In the genomic region with DNA sequence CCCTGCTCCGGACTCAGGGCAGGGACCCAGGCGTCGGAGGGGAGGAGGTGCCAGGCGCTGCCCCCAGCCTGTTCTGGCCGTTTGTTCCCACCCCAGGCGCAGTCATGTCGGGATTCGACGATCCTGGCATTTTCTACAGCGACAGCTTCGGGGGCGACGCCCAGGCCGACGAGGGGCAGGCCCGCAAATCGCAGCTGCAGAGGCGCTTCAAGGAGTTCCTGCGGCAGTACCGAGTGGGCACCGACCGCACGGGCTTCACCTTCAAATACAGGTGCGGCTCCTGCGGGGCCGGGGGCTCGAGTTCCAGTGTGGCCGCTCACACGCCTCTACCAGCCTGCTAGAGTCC, we compare ENCODE assay signal across 8 cellular contexts. TPM values are rescaled to one million over a fixed set of nuclear protein-coding genes. Genes with fewer than 3 reads are reported as not detected.
A peak's percentile ranks its signal among the peaks of the same experiment; 100 is the strongest.
DNase-seq lines count a peak whose midpoint lies in the region; ATAC-seq, FAIRE-seq and TF ChIP-seq lines count a peak whose summit lies in the region.

No MANE protein-coding gene starts in this region.

- no peak for TF ChIP-seq POLR2A in HepG2 (IDR thresholded peaks at IDR 0.05; ENCODE audit: insufficient read depth in 1 of 2, low read depth in 2 of 2, low read length in 2 of 2)

- POLR2A ChIA-PET in HepG2 (lab: Yijun Ruan, JAX) = no interaction called here

- H3K4me1 ChIP-seq in KMS-11 (ENCODE audit: low read depth, poor library complexity, severe bottlenecking) (peaks cover 22% of the 10 kb centered on the region), HepG2 (ENCODE audit: insufficient read depth, low read length) (peaks cover 73% of the 10 kb centered on the region), stomach smooth muscle (ENCODE audit: control insufficient read depth, insufficient read depth, low read length) (peaks cover 11% of the 10 kb centered on the region)

- H3K79me2 ChIP-seq in KMS-11 (ENCODE audit: insufficient read depth, low read depth) (peaks cover 23% of the 10 kb centered on the region; the same call in 1 of the 2 replicates), HepG2 (ENCODE audit: insufficient read depth, low read length) (peaks cover 10% of the 10 kb centered on the region)

- no peak for FAIRE-seq in HepG2 (lab: Jason Lieb, UNC)

- no peaks in the 10 kb centered on the region for H3K27me3 ChIP-seq in KMS-11 (ENCODE audit: insufficient read depth, low read depth)
- no peaks in the 10 kb centered on the region for H3K27me3 ChIP-seq in HepG2 (ENCODE audit: control insufficient read depth in 1 of 2, insufficient read depth in 2 of 2, low read length in 2 of 2)
- H3K27me3 ChIP-seq in stomach smooth muscle (ENCODE audit: control insufficient read depth in 1 of 2, insufficient read depth in 2 of 2, low read length in 2 of 2) = no peaks in the 10 kb centered on the region

- H3K4me2 ChIP-seq in KMS-11 = peak overlapping the region; percentile 76
- peak overlapping the region; percentile 93 for H3K4me2 ChIP-seq in HepG2 (ENCODE audit: low read depth, low read length)

- intact Hi-C loops in HepG2 (cut with micrococcal nuclease; ENCODE audit: unreplicated experiment) = no loop called here

- peak; percentile 72 for DNase-seq in activated CD8-positive, alpha-beta memory T cell treated with anti-CD3 and anti-CD28 coated beads, Interleukin-2, amount 50 U/mL, for 48 hours
- no peak for DNase-seq in activated CD8-positive, alpha-beta memory T cell treated with anti-CD3 and anti-CD28 coated beads, Interleukin-2, amount 50 U/mL, for 4 hours
- DNase-seq in astrocyte of the spinal cord (ENCODE audit: low read depth, low spot score) = no peak
- DNase-seq in HepG2 (ENCODE audit: low spot score) = no peak

- TF ChIP-seq RAD21 in HepG2 (CRISPR knock-in tag; IDR thresholded peaks at IDR 0.05) = peak; percentile 37; the same call in 1 of the 2 replicates

- TF ChIP-seq CTCF in KMS-11 (conservative IDR thresholded peaks at IDR 0.05; ENCODE audit: low read depth, low read length) (no peak), astrocyte of the spinal cord (IDR thresholded peaks at IDR 0.05; ENCODE audit: low read depth, low read length) (no peak), HepG2 (CRISPR knock-in tag; IDR thresholded peaks at IDR 0.05) (no peak)

- H3K9me3 ChIP-seq in HepG2 (ENCODE audit: low read length) (no peaks in the 10 kb centered on the region), stomach smooth muscle (ENCODE audit: control insufficient read depth in 2 of 2, low read length in 2 of 2) (no peaks in the 10 kb centered on the region)

- WGBS in HepG2 (ENCODE audit: low lambda C conversion rate) = 1% methylated on average over 14 of the region's 29 CpGs

- H2AFZ ChIP-seq in KMS-11 (ENCODE audit: low read depth) (peak overlapping the region; percentile 64; the same call in 1 of the 2 replicates), HepG2 (ENCODE audit: low read length) (peak overlapping the region; percentile 68)

- ATAC-seq in HepG2 (peak; percentile 16), HG03039 (IDR thresholded peaks at IDR 0.05; ENCODE audit: unreplicated experiment) (no peak), GM19351 (IDR thresholded peaks at IDR 0.05; ENCODE audit: unreplicated experiment) (no peak)

- peak overlapping the region; percentile 82 for H3K27ac ChIP-seq in KMS-11
- H3K27ac ChIP-seq in HepG2 (ENCODE audit: extremely low read length, insufficient read depth, low read length) = peak overlapping the region; percentile 88
- H3K27ac ChIP-seq in stomach smooth muscle (ENCODE audit: low read length) = peak overlapping the region; percentile 53

- H3K4me3 ChIP-seq in KMS-11 (IDR thresholded peaks at IDR 0.05; ENCODE audit: insufficient read depth, low read depth, low read length) = peak overlapping the region; percentile 38
- H3K4me3 ChIP-seq in astrocyte of the spinal cord (ENCODE audit: low read depth, low read length) = peak overlapping the region; percentile 85
- peak overlapping the region; percentile 88 to 97 (median 89) for H3K4me3 ChIP-seq in HepG2 (replicated peaks in 1 of 3; ENCODE audit: insufficient read depth in 1 of 3, low read depth in 2 of 3, low read length in 3 of 3)
- H3K4me3 ChIP-seq in stomach smooth muscle (ENCODE audit: low read length in 2 of 2) = peak overlapping the region; percentile 92 to 97

- in situ Hi-C loops in astrocyte of the spinal cord (cut with HindIII; ENCODE audit: low sequenced_read_pairs) = no loop called here
- in situ Hi-C loops in HepG2 (cut with HindIII; ENCODE audit: extremely low pct_ligation_motif_present, low pct_unique_long_range_greater_than_20kb) = no loop called here

- H3K36me3 ChIP-seq in KMS-11 (ENCODE audit: insufficient read depth) = peaks cover 10% of the 10 kb centered on the region; the same call in 1 of the 2 replicates
- H3K36me3 ChIP-seq in HepG2 (replicated peaks in 1 of 2; ENCODE audit: control insufficient read depth in 1 of 2, insufficient read depth in 2 of 2, low read length in 2 of 2) = peaks cover 3 to 20% of the 10 kb centered on the region in 2 experiments; a peak in 3 of 5 replicates
- peaks cover 12% of the 10 kb centered on the region in 2 donors for H3K36me3 ChIP-seq in stomach smooth muscle (ENCODE audit: control insufficient read depth in 2 of 2, insufficient read depth in 2 of 2, low read length in 2 of 2)

- no peak for TF ChIP-seq EP300 in HepG2 (IDR thresholded peaks at IDR 0.05; ENCODE audit: low read depth in 2 of 2, low read length in 2 of 2)
- TF ChIP-seq EP300 in HepG2 (CRISPR knock-in tag; IDR thresholded peaks at IDR 0.05; ENCODE audit: borderline replicate concordance) = no peak

- H4K20me1 ChIP-seq in KMS-11 (ENCODE audit: insufficient read depth) (no peaks in the 10 kb centered on the region), HepG2 (ENCODE audit: insufficient read depth, low read length) (no peaks in the 10 kb centered on the region)

- H3K9ac ChIP-seq in KMS-11 = peak overlapping the region; percentile 99
- peak overlapping the region; percentile 90 for H3K9ac ChIP-seq in HepG2 (ENCODE audit: insufficient read depth, low read depth, low read length)
- peak overlapping the region; percentile 68 to 70 for H3K9ac ChIP-seq in stomach smooth muscle (ENCODE audit: low read length in 2 of 2)

- CTCF ChIA-PET in HepG2 (lab: Yijun Ruan, JAX; ENCODE audit: low intra/inter-chr PET ratio, low total read pairs) = interaction anchor here (1.1 kb wide), 1 partner anchor 50 kb away, joined by 3 read pairs; no protein-coding TSS in a partner anchor

- BruUV-seq in HepG2 (replicated peaks; lab: Mats Ljungman, UMichigan) = TSS peak; percentile 54

RNA-seq across cellular contexts. Expression of gene MCM5, which starts 0.4 kb away (rescaled TPM):
- total RNA-seq in HepG2 (2016; rRNA removed; fragmentation: Illumina TruSeq; extraction: Trizol) = 87.1 and 93.5 TPM in 2 replicates
- 36.4 and 41.9 TPM in 2 replicates for total RNA-seq in HepG2 (2016; cell fraction: cytosol; rRNA removed; fragmentation: Illumina TruSeq; extraction: Trizol; ENCODE audit: low read depth)
- total RNA-seq in HepG2 (2016; cell fraction: insoluble cytoplasmic fraction; rRNA removed; fragmentation: Illumina TruSeq; extraction: Trizol) = 66.7 and 92.9 TPM in 2 replicates
- 53.5 and 61.3 TPM in 2 replicates for total RNA-seq in HepG2 (2016; cell fraction: membrane; rRNA removed; fragmentation: Illumina TruSeq; extraction: Trizol)
- 65.1 and 73.9 TPM in 2 replicates for total RNA-seq in HepG2 (2016; cell fraction: nucleus; rRNA removed; fragmentation: Illumina TruSeq; extraction: Trizol)
- 35.0 and 40.2 TPM in 2 replicates for polyA plus RNA-seq in HepG2 (2011; rRNA removed)
- polyA plus RNA-seq in HepG2 (2011; cell fraction: cytosol; rRNA removed) = 19.1 and 35.5 TPM in 2 replicates
- 35.1 and 61.3 TPM in 2 replicates for polyA plus RNA-seq in HepG2 (2011; cell fraction: nucleus; rRNA removed)
- polyA plus RNA-seq in HepG2 (2012) = 24.2 and 36.5 TPM in 2 replicates
- 11.7 and 13.9 TPM in 2 replicates for polyA plus RNA-seq in HepG2 (2016; cell fraction: cytosol; fragmentation: Illumina TruSeq; extraction: Trizol; ENCODE audit: low read depth)
- polyA plus RNA-seq in HepG2 (2016; cell fraction: insoluble cytoplasmic fraction; fragmentation: Illumina TruSeq; extraction: Trizol; ENCODE audit: low read depth) = 62.2 and 92.9 TPM in 2 replicates
- 18.4 and 22.6 TPM in 2 replicates for polyA plus RNA-seq in HepG2 (2016; cell fraction: membrane; fragmentation: Illumina TruSeq; extraction: Trizol; ENCODE audit: low read depth)
- 116 and 125 TPM in 2 replicates for polyA plus RNA-seq in HepG2 (2016; cell fraction: nucleus; fragmentation: Illumina TruSeq; extraction: Trizol; ENCODE audit: insufficient read depth, low read depth)
- 190 and 207 TPM in 2 replicates for polyA minus RNA-seq in HepG2 (2011; rRNA and poly(A)+ RNA removed; ENCODE audit: low replicate concordance)
- polyA minus RNA-seq in HepG2 (2011; cell fraction: cytosol; rRNA and poly(A)+ RNA removed) = 29.2 and 59.2 TPM in 2 replicates
- 25.5 and 42.9 TPM in 2 replicates for polyA minus RNA-seq in HepG2 (2011; cell fraction: nucleus; rRNA and poly(A)+ RNA removed)

RNA-seq across cellular contexts. Expression of gene HMOX1, which starts 19.4 kb away (rescaled TPM):
- total RNA-seq in HepG2 (2016; rRNA removed; fragmentation: Illumina TruSeq; extraction: Trizol) = 53.6 and 54.1 TPM in 2 replicates
- 12.4 and 15.7 TPM in 2 replicates for total RNA-seq in HepG2 (2016; cell fraction: cytosol; rRNA removed; fragmentation: Illumina TruSeq; extraction: Trizol; ENCODE audit: low read depth)
- 43.9 and 54.4 TPM in 2 replicates for total RNA-seq in HepG2 (2016; cell fraction: insoluble cytoplasmic fraction; rRNA removed; fragmentation: Illumina TruSeq; extraction: Trizol)
- 23.2 and 25.0 TPM in 2 replicates for total RNA-seq in HepG2 (2016; cell fraction: membrane; rRNA removed; fragmentation: Illumina TruSeq; extraction: Trizol)
- total RNA-seq in HepG2 (2016; cell fraction: nucleus; rRNA removed; fragmentation: Illumina TruSeq; extraction: Trizol) = 22.0 and 26.2 TPM in 2 replicates
- 60.5 and 67.4 TPM in 2 replicates for polyA plus RNA-seq in HepG2 (2011; rRNA removed)
- polyA plus RNA-seq in HepG2 (2011; cell fraction: cytosol; rRNA removed) = 42.4 and 72.7 TPM in 2 replicates
- polyA plus RNA-seq in HepG2 (2011; cell fraction: nucleus; rRNA removed) = 28.4 and 28.9 TPM in 2 replicates
- polyA plus RNA-seq in HepG2 (2012) = 27.8 and 42.7 TPM in 2 replicates
- 12.3 and 13.2 TPM in 2 replicates for polyA plus RNA-seq in HepG2 (2016; cell fraction: cytosol; fragmentation: Illumina TruSeq; extraction: Trizol; ENCODE audit: low read depth)
- polyA plus RNA-seq in HepG2 (2016; cell fraction: insoluble cytoplasmic fraction; fragmentation: Illumina TruSeq; extraction: Trizol; ENCODE audit: low read depth) = 58.0 and 69.8 TPM in 2 replicates
- 18.6 and 20.3 TPM in 2 replicates for polyA plus RNA-seq in HepG2 (2016; cell fraction: membrane; fragmentation: Illumina TruSeq; extraction: Trizol; ENCODE audit: low read depth)
- 47.4 and 49.7 TPM in 2 replicates for polyA plus RNA-seq in HepG2 (2016; cell fraction: nucleus; fragmentation: Illumina TruSeq; extraction: Trizol; ENCODE audit: insufficient read depth, low read depth)
- polyA minus RNA-seq in HepG2 (2011; rRNA and poly(A)+ RNA removed; ENCODE audit: low replicate concordance) = 12.4 and 47.0 TPM in 2 replicates
- 23.6 and 31.0 TPM in 2 replicates for polyA minus RNA-seq in HepG2 (2011; cell fraction: cytosol; rRNA and poly(A)+ RNA removed)
- polyA minus RNA-seq in HepG2 (2011; cell fraction: nucleus; rRNA and poly(A)+ RNA removed) = 8.1 and 10.9 TPM in 2 replicates

Comparison
In these comparisons a context has a peak if more than half of its experiments do, and no peak if none do; other contexts are left out.
1. H3K4me3 ChIP-seq: peak in every context shown above with its lines; median percentile 94 in stomach smooth muscle; 89 in HepG2; 85 in astrocyte of the spinal cord; 38 in KMS-11.